8 cellular contexts compared by ENCODE assay signal in genomic region chr12:116398193-116398592, GRCh38.
"Had no signal": no experiment of that assay in that cellular context is flagged by ENCODE, and none has a peak within 500 bp of the region (broad histone marks: within the 10 kb centered on the region; RNA-seq: fewer than 3 reads in every experiment).

No MANE protein-coding gene starts in this region.

- ATAC-seq: GM23338, HepG2 had no signal

- FAIRE-seq: H1, HepG2 had no signal

- DNase-seq: H7, HFFc6, KBM-7 had no signal

- H3K4me1 ChIP-seq: HAP-1 had no signal

- H3K36me3 ChIP-seq: HAP-1 had no signal

- H3K27ac ChIP-seq: HL-60 had no signal

- H3K4me3 ChIP-seq: GM23338, HAP-1 had no signal
